21 cellular contexts compared by ENCODE assay signal in the genomic region with DNA sequence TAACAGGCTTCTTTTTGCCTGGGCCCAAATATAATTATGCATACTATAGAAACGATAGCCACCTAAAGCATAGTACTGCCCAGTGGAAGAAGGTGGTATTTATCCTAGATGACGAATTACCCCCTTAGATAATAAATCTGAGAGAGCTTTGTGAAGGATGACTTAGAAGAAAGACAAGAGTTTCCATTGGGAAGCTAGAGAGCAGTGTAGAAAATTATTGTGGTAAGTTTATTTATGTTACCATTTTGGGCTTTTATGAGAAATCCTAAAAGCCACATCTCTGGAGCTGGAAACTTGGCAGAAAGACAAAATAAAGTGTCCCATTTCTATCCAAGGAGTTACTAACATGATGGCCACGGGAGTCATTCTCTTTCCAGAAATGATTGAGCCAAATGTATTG.
"Had no signal": no experiment of that assay in that cellular context is flagged by ENCODE, and none has a peak within 500 bp of the region (broad histone marks: within the 10 kb centered on the region; RNA-seq: fewer than 3 reads in every experiment).

No MANE protein-coding gene starts in this region.

- H3K27ac ChIP-seq: HL-60, KMS-11, SJSA1, SK-N-MC had no signal

- DNase-seq: Kasumi-1, MM.1S, NCI-H1092 treated with DMSO at 0.1 percent for 48 hours, NCI-H1436 treated with DMSO at 0.1 percent for 48 hours, NCI-H1694, NCI-H187 treated with DMSO at 0.1 percent for 48 hours, NCI-H2029 treated with DMSO at 0.1 percent for 48 hours, NCI-H2171 treated with DMSO at 0.1 percent for 48 hours, NCI-H226, NCI-H510A, NCI-H524 treated with DMSO at 0.1 percent for 48 hours, NCI-H69, NCI-H774, Right ventricle myocardium superior, RPMI8226, SIG-M5 had no signal

- ATAC-seq: K562 had no signal

- H3K36me3 ChIP-seq: SJSA1 had no signal

- H3K4me2 ChIP-seq: KMS-11 had no signal

- H3K4me3 ChIP-seq: K562, SJSA1, SK-N-MC had no signal

- H3K9ac ChIP-seq: KMS-11 had no signal

- H3K27me3 ChIP-seq: SJSA1 had no signal
